11 cellular contexts compared by ENCODE assay signal in the genomic region with DNA sequence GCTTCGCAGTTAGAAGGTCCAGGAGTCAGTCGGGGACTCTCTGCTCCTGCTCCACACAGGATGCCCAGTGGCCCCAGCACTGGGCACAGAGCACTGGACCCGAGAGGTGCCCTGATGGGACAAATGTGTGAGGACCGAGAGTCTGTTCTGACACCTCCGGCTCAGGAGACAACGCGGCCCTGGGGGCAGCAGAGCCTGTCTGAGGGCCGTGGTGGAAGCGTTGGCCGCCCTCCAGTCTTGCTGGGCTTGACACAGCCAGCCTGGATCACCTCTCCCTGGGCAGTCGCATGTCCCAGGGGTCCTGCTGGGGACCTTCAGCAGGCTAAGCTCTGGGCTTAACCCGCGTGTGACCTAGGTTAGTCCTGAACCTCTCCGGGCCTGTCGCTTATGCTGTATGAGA. TPM values are rescaled to one million over a fixed set of nuclear protein-coding genes. Genes with fewer than 3 reads are reported as not detected.
DNase-seq lines count a peak whose midpoint lies in the region; ATAC-seq and TF ChIP-seq lines count a peak whose summit lies in the region.
"Had no signal": no experiment of that assay in that cellular context is flagged by ENCODE, and none has a peak within 500 bp of the region (broad histone marks: within the 10 kb centered on the region; RNA-seq: fewer than 3 reads in every experiment).

No MANE protein-coding gene starts in this region.

- peaks cover 3% of the 10 kb centered on the region for H3K4me1 ChIP-seq in KMS-11 (ENCODE audit: low read depth, poor library complexity, severe bottlenecking)
- H3K4me1 ChIP-seq in osteoblast (ENCODE audit: insufficient read depth, low read length) = no peaks in the 10 kb centered on the region

- H3K27me3 Mint-ChIP-seq in stimulated activated naive CD8-positive, alpha-beta T cell treated with anti-CD3 and anti-CD28 coated beads, Interleukin-15, amount 100 ng/mL, for 72 hours = peaks cover 15% of the 10 kb centered on the region

- no peak overlapping the region for H3K4me3 Mint-ChIP-seq in stimulated activated naive CD8-positive, alpha-beta T cell treated with anti-CD3 and anti-CD28 coated beads, Interleukin-15, amount 100 ng/mL, for 72 hours

- peaks cover 6% of the 10 kb centered on the region; the same call in 1 of the 2 replicates for H3K27me3 ChIP-seq in KMS-11 (ENCODE audit: insufficient read depth, low read depth)
- no peaks in the 10 kb centered on the region for H3K27me3 ChIP-seq in SU-DHL-6 (ENCODE audit: low read length)
- no peaks in the 10 kb centered on the region for H3K27me3 ChIP-seq in osteoblast (ENCODE audit: insufficient read depth, low read length)

- H3K79me2 ChIP-seq in KMS-11 (ENCODE audit: insufficient read depth, low read depth) (no peaks in the 10 kb centered on the region), SU-DHL-6 (ENCODE audit: insufficient read depth, low read length) (no peaks in the 10 kb centered on the region), osteoblast (ENCODE audit: insufficient read depth, low read length) (no peaks in the 10 kb centered on the region)

- no peak overlapping the region for H3K27ac ChIP-seq in KMS-11
- no peak overlapping the region for H3K27ac ChIP-seq in SU-DHL-6 (ENCODE audit: low read depth, low read length)
- no peak overlapping the region for H3K27ac ChIP-seq in osteoblast (ENCODE audit: low read depth, low read length)
- H3K27ac ChIP-seq: SK-N-MC had no signal

- H3F3A ChIP-seq in SU-DHL-6 (ENCODE audit: insufficient read depth) = no peaks in the 10 kb centered on the region

- no peak for TF ChIP-seq CTCF in KMS-11 (conservative IDR thresholded peaks at IDR 0.05; ENCODE audit: low read depth, low read length)
- no peak for TF ChIP-seq CTCF in SU-DHL-6 (IDR thresholded peaks at IDR 0.05; ENCODE audit: insufficient read depth, low read length, poor library complexity, severe bottlenecking)
- TF ChIP-seq CTCF in osteoblast (IDR thresholded peaks at IDR 0.05; ENCODE audit: extremely low read depth, low read depth, low read length) = no peak

- H3K9me3 ChIP-seq in SU-DHL-6 (ENCODE audit: insufficient read depth, low read length) (no peaks in the 10 kb centered on the region), osteoblast (ENCODE audit: low read depth, low read length) (no peaks in the 10 kb centered on the region)

- no peak overlapping the region for H3K27ac Mint-ChIP-seq in stimulated activated naive CD8-positive, alpha-beta T cell treated with anti-CD3 and anti-CD28 coated beads, Interleukin-15, amount 100 ng/mL, for 72 hours

- H3K9ac ChIP-seq in KMS-11 (no peak overlapping the region), SU-DHL-6 (ENCODE audit: low read length) (no peak overlapping the region)

- no peaks in the 10 kb centered on the region for H3K36me3 ChIP-seq in KMS-11 (ENCODE audit: insufficient read depth)
- no peaks in the 10 kb centered on the region for H3K36me3 ChIP-seq in SU-DHL-6 (ENCODE audit: low read length)
- H3K36me3 ChIP-seq in osteoblast (ENCODE audit: insufficient read depth, low read length) = no peaks in the 10 kb centered on the region

- no peaks in the 10 kb centered on the region for H3K9me2 ChIP-seq in SU-DHL-6 (replicated peaks; ENCODE audit: insufficient read depth, low read length)

- H2AFZ ChIP-seq in KMS-11 (ENCODE audit: low read depth) (peak overlapping the region; percentile 89; the same call in 1 of the 2 replicates), SU-DHL-6 (ENCODE audit: low read depth, low read length, severe bottlenecking) (peak overlapping the region; percentile 94), osteoblast (ENCODE audit: low read length) (no peak overlapping the region)

- H4K20me1 ChIP-seq in KMS-11 (ENCODE audit: insufficient read depth) (no peaks in the 10 kb centered on the region), SU-DHL-6 (ENCODE audit: low read depth, low read length) (no peaks in the 10 kb centered on the region), osteoblast (ENCODE audit: insufficient read depth, low read length) (no peaks in the 10 kb centered on the region)

- H3K4me3 ChIP-seq in KMS-11 (IDR thresholded peaks at IDR 0.05; ENCODE audit: insufficient read depth, low read depth, low read length) (no peak overlapping the region), SU-DHL-6 (ENCODE audit: insufficient read depth, low read length, poor library complexity, severe bottlenecking) (no peak overlapping the region), osteoblast (ENCODE audit: insufficient read depth, low read length) (no peak overlapping the region)
- H3K4me3 ChIP-seq: SK-N-MC had no signal

- no peaks in the 10 kb centered on the region for H3K9me3 Mint-ChIP-seq in stimulated activated naive CD8-positive, alpha-beta T cell treated with anti-CD3 and anti-CD28 coated beads, Interleukin-15, amount 100 ng/mL, for 72 hours

- ATAC-seq in GM21367 (IDR thresholded peaks at IDR 0.05; ENCODE audit: unreplicated experiment) (peak; percentile 15), HG02884 (IDR thresholded peaks at IDR 0.05; ENCODE audit: unreplicated experiment) (no peak), GM19463 (IDR thresholded peaks at IDR 0.05; ENCODE audit: unreplicated experiment) (no peak), HG03175 (IDR thresholded peaks at IDR 0.05; ENCODE audit: unreplicated experiment) (no peak)
- ATAC-seq in stimulated activated naive CD8-positive, alpha-beta T cell treated with anti-CD3 and anti-CD28 coated beads, Interleukin-15, amount 100 ng/mL, for 72 hours = no peak
- ATAC-seq: Right ventricle myocardium inferior had no signal

- peak; percentile 39 for DNase-seq in osteoblast (ENCODE audit: insufficient read length, low spot score, missing footprints)
- no peak for DNase-seq in stimulated activated naive CD8-positive, alpha-beta T cell treated with anti-CD3 and anti-CD28 coated beads, Interleukin-15, amount 100 ng/mL, for 72 hours
- DNase-seq: NCI-H2029 treated with DMSO at 0.1 percent for 48 hours had no signal

- no peak overlapping the region; the same call in 1 of the 2 replicates for H3K4me2 ChIP-seq in KMS-11
- no peak overlapping the region for H3K4me2 ChIP-seq in SU-DHL-6 (ENCODE audit: low read depth, low read length, poor library complexity, severe bottlenecking)
- no peak overlapping the region for H3K4me2 ChIP-seq in osteoblast (ENCODE audit: insufficient read depth, low read length)

- peaks cover 14% of the 10 kb centered on the region for H3K4me1 Mint-ChIP-seq in stimulated activated naive CD8-positive, alpha-beta T cell treated with anti-CD3 and anti-CD28 coated beads, Interleukin-15, amount 100 ng/mL, for 72 hours

RNA-seq across cellular contexts. Expression of gene LGALS9, which starts 23.1 kb away (rescaled TPM):
- total RNA-seq in osteoblast = 1.4 and 4.7 TPM in 2 replicates
